In the genomic region with DNA sequence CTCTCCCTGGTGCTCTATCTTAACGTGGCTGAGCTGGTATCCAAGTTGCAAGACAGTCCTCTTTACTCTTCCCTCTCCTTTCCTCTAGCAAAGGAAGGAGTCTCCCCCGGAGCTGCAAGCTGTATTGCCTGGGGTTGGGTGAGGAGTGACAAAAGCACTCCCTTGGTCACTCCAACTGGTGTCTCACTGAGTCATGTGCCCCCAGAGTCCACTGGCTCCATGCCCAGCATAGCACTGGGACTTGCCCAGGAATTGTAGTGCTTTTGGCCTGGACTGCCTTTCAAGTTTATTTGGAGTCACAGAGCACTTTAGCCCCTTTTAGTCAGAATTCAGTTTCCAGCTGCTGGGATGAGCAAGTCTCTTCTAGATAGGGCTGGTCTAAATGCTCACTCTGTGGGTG, we compare ENCODE assay signal across 1 cellular context.
A peak's percentile ranks its signal among the peaks of the same experiment; 100 is the strongest.
TF ChIP-seq lines count a peak whose summit lies in the region.

No MANE protein-coding gene starts in this region.

TF ChIP-seq in SK-N-SH, 30 proteins besides CTCF, POLR2A, EP300 and RAD21 (continued from another document):
- TF ChIP-seq FOSL2 (IDR thresholded peaks at IDR 0.05; ENCODE audit: borderline replicate concordance, low read depth) (0 out of 2 replicates have a peak, but pooled peaks have one; percentile 23), NFIC (IDR thresholded peaks at IDR 0.05; ENCODE audit: borderline replicate concordance) (peak; percentile 86), POLR2AphosphoS5 (IDR thresholded peaks at IDR 0.05; ENCODE audit: low read depth, low read length) (no peak), MXI1 (IDR thresholded peaks at IDR 0.05; ENCODE audit: low read depth, low read length) (no peak), FOXM1 (IDR thresholded peaks at IDR 0.05; ENCODE audit: low read depth) (no peak), EZH2phosphoT487 (IDR thresholded peaks at IDR 0.05; ENCODE audit: borderline replicate concordance, low read depth) (no peak), RFX5 (IDR thresholded peaks at IDR 0.05; ENCODE audit: low read length) (no peak), SMC3 (IDR thresholded peaks at IDR 0.05; ENCODE audit: low read depth, low read length) (no peak), TEAD4 (IDR thresholded peaks at IDR 0.05; ENCODE audit: borderline replicate concordance, insufficient read depth) (no peak), MEF2A (IDR thresholded peaks at IDR 0.05; ENCODE audit: borderline replicate concordance, low read depth) (0 out of 2 replicates have a peak, but pooled peaks have one; percentile 12)
- TF ChIP-seq, protein P1, sequence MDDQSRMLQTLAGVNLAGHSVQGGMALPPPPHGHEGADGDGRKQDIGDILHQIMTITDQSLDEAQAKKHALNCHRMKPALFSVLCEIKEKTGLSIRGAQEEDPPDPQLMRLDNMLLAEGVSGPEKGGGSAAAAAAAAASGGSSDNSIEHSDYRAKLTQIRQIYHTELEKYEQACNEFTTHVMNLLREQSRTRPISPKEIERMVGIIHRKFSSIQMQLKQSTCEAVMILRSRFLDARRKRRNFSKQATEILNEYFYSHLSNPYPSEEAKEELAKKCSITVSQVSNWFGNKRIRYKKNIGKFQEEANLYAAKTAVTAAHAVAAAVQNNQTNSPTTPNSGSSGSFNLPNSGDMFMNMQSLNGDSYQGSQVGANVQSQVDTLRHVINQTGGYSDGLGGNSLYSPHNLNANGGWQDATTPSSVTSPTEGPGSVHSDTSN (IDR thresholded peaks at IDR 0.05), result no peak
- TF ChIP-seq, protein P2, sequence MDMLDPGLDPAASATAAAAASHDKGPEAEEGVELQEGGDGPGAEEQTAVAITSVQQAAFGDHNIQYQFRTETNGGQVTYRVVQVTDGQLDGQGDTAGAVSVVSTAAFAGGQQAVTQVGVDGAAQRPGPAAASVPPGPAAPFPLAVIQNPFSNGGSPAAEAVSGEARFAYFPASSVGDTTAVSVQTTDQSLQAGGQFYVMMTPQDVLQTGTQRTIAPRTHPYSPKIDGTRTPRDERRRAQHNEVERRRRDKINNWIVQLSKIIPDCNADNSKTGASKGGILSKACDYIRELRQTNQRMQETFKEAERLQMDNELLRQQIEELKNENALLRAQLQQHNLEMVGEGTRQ (IDR thresholded peaks at IDR 0.05; ENCODE audit: borderline replicate concordance, low read depth, low read length), result no peak
